8 cellular contexts compared by ENCODE assay signal in genomic region chr2:101012706-101013181, GRCh38.
DNase-seq lines count a peak whose midpoint lies in the region; ATAC-seq, FAIRE-seq and TF ChIP-seq lines count a peak whose summit lies in the region.

No MANE protein-coding gene starts in this region.

- peak; percentile 71 for TF ChIP-seq CTCF in AG09319 (IDR thresholded peaks at IDR 0.05; ENCODE audit: low read depth, low read length)
- peak; percentile 72 for TF ChIP-seq CTCF in astrocyte of the cerebellum (IDR thresholded peaks at IDR 0.05; ENCODE audit: low read depth, low read length, missing control alignments)

- DNase-seq in AG09319 (ENCODE audit: extremely low read depth, low read depth) (peak; percentile 16), NCI-H2227 treated with DMSO at 0.1 percent for 48 hours (lab: John Stamatoyannopoulos, UW) (peak; percentile 42), astrocyte of the cerebellum (ENCODE audit: low read depth) (peak; percentile 16), OCI-M2 (lab: John Stamatoyannopoulos, UW; ENCODE audit: unreplicated experiment) (no peak)

- H3K4me3 ChIP-seq in astrocyte of the cerebellum (ENCODE audit: low read depth, low read length), result no peak overlapping the region

- H3K27me3 Mint-ChIP-seq in stimulated activated memory B cell treated with anti-CD40 and anti-IgM and Interleukin-4, amounts not matched to agents 10 μg/mL and 1 μg/mL and 100 μg/mL, for 72 hours, result no peaks in the 10 kb centered on the region

- peak overlapping the region; percentile 86 for H3K27ac Mint-ChIP-seq in stimulated activated memory B cell treated with anti-CD40 and anti-IgM and Interleukin-4, amounts not matched to agents 10 μg/mL and 1 μg/mL and 100 μg/mL, for 72 hours

- ATAC-seq in stimulated activated memory B cell treated with anti-CD40 and anti-IgM and Interleukin-4, amounts not matched to agents 10 μg/mL and 1 μg/mL and 100 μg/mL, for 72 hours, result no peak
- ATAC-seq in HG03108 (IDR thresholded peaks at IDR 0.05; ENCODE audit: unreplicated experiment), result no peak

- H3K36me3 Mint-ChIP-seq in stimulated activated memory B cell treated with anti-CD40 and anti-IgM and Interleukin-4, amounts not matched to agents 10 μg/mL and 1 μg/mL and 100 μg/mL, for 72 hours, result peaks cover 42% of the 10 kb centered on the region

- FAIRE-seq in G401.6 (lab: Jason Lieb, UNC) (peak; percentile 81), islet of Langerhans (lab: Jason Lieb, UNC) (peak; percentile 81)

- no peaks in the 10 kb centered on the region for H3K9me3 Mint-ChIP-seq in stimulated activated memory B cell treated with anti-CD40 and anti-IgM and Interleukin-4, amounts not matched to agents 10 μg/mL and 1 μg/mL and 100 μg/mL, for 72 hours

- in situ Hi-C loops in astrocyte of the cerebellum (cut with HindIII; ENCODE audit: low sequenced_read_pairs), result loop anchor here (5.0 kb wide), 1 partner anchor 190 kb away; no protein-coding TSS in a partner anchor

- peaks cover 47% of the 10 kb centered on the region for H3K4me1 Mint-ChIP-seq in stimulated activated memory B cell treated with anti-CD40 and anti-IgM and Interleukin-4, amounts not matched to agents 10 μg/mL and 1 μg/mL and 100 μg/mL, for 72 hours

- H3K4me3 Mint-ChIP-seq in stimulated activated memory B cell treated with anti-CD40 and anti-IgM and Interleukin-4, amounts not matched to agents 10 μg/mL and 1 μg/mL and 100 μg/mL, for 72 hours, result no peak overlapping the region
